14 cellular contexts compared by ENCODE assay signal in the genomic region with DNA sequence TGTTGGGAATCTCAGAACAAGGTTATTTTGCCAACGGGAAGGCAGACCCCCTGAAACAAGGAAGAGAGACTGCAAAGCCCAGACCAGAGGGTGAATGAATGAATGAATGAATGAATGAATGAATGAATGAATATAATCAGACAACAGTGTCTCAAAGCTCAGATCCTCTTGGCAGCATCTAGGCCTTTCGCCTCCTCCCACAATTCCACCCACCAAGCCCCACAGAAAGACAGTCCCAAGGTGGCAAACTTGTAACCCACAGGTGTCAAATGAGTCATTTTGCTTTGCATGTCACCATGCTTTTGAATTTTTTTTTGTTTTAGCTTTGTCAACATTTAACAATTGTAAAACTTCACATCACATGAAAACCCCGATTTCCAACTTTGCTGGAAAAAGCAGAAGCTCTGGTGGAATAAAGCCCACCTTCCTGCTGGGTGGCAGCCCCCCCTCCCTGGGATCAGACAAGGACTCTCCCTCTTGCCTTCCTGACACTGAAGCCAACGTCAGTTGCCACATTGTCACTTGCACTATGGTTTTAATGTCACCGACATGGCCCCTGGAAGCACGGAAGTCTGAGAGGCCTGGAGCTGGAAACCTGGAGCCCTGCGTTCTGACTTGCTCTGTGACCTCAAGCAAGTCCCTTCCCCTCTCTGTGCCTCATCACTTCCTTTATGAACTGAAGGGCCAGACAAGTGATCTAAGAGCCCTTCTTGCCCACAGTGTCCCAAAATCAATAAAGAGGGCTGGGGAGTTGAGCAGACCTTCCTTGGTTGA.
DNase-seq lines count a peak whose midpoint lies in the region; ATAC-seq and TF ChIP-seq lines count a peak whose summit lies in the region.
"Had no signal": no experiment of that assay in that cellular context is flagged by ENCODE, and none has a peak within 500 bp of the region (broad histone marks: within the 10 kb centered on the region; RNA-seq: fewer than 3 reads in every experiment).

No MANE protein-coding gene starts in this region.

- H3K9me3 Mint-ChIP-seq in glutamatergic neuron (ENCODE audit: unreplicated experiment): no peaks in the 10 kb centered on the region
- H3K9me3 Mint-ChIP-seq in stimulated activated memory B cell treated with anti-CD40 and anti-IgM and Interleukin-4, amounts not matched to agents 10 μg/mL and 1 μg/mL and 100 μg/mL, for 72 hours: no peaks in the 10 kb centered on the region

- H3K27ac Mint-ChIP-seq in glutamatergic neuron (ENCODE audit: unreplicated experiment): no peak overlapping the region
- H3K27ac Mint-ChIP-seq in stimulated activated memory B cell treated with anti-CD40 and anti-IgM and Interleukin-4, amounts not matched to agents 10 μg/mL and 1 μg/mL and 100 μg/mL, for 72 hours: peak overlapping the region; percentile 71

- H3K36me3 Mint-ChIP-seq in glutamatergic neuron (ENCODE audit: unreplicated experiment): no peaks in the 10 kb centered on the region
- no peaks in the 10 kb centered on the region for H3K36me3 Mint-ChIP-seq in stimulated activated memory B cell treated with anti-CD40 and anti-IgM and Interleukin-4, amounts not matched to agents 10 μg/mL and 1 μg/mL and 100 μg/mL, for 72 hours

- ATAC-seq in stimulated activated memory B cell treated with anti-CD40 and anti-IgM and Interleukin-4, amounts not matched to agents 10 μg/mL and 1 μg/mL and 100 μg/mL, for 72 hours: peak; percentile 72
- ATAC-seq in GM21447 (IDR thresholded peaks at IDR 0.05; ENCODE audit: unreplicated experiment): no peak

- H3K27me3 Mint-ChIP-seq in glutamatergic neuron (ENCODE audit: unreplicated experiment): peaks cover 12% of the 10 kb centered on the region
- H3K27me3 Mint-ChIP-seq in stimulated activated memory B cell treated with anti-CD40 and anti-IgM and Interleukin-4, amounts not matched to agents 10 μg/mL and 1 μg/mL and 100 μg/mL, for 72 hours: no peaks in the 10 kb centered on the region

- TF ChIP-seq CTCF in glutamatergic neuron (IDR thresholded peaks at IDR 0.05; ENCODE audit: partially characterized antibody, unreplicated experiment): no peak

- DNase-seq in activated gamma-delta T cell treated with Interleukin-2 at 50 U/mL for 16 hours: peak; percentile 57
- no peak for DNase-seq in activated gamma-delta T cell (lab: John Stamatoyannopoulos, UW)
- DNase-seq in activated CD4-positive, CD25-positive, alpha-beta regulatory T cell treated with anti-CD3 and anti-CD28 coated beads, Interleukin-2, amount 50 U/mL, for 72 hours: peak; percentile 28
- DNase-seq in glutamatergic neuron: peak; percentile 2
- no peak for DNase-seq in HT-29 (ENCODE audit: low spot score)
- no peak for DNase-seq in HuH-7.5 (ENCODE audit: low spot score)
- DNase-seq: activated effector memory CD4-positive, alpha-beta T cell treated with Interleukin-2 at 50 U/mL for 16 hours; central memory CD4-positive, alpha-beta T cell; DMS 273 treated with DMSO at 0.1 percent for 48 hours; H7; hippocampal formation; NCI-H345 had no signal

- H3K4me3 Mint-ChIP-seq in glutamatergic neuron (ENCODE audit: unreplicated experiment): no peak overlapping the region
- no peak overlapping the region for H3K4me3 Mint-ChIP-seq in stimulated activated memory B cell treated with anti-CD40 and anti-IgM and Interleukin-4, amounts not matched to agents 10 μg/mL and 1 μg/mL and 100 μg/mL, for 72 hours

- peaks cover 20% of the 10 kb centered on the region for H3K4me1 Mint-ChIP-seq in glutamatergic neuron (ENCODE audit: low read depth, unreplicated experiment)
- H3K4me1 Mint-ChIP-seq in stimulated activated memory B cell treated with anti-CD40 and anti-IgM and Interleukin-4, amounts not matched to agents 10 μg/mL and 1 μg/mL and 100 μg/mL, for 72 hours: peaks cover 21% of the 10 kb centered on the region

Comparison
In these comparisons a context has a peak if more than half of its experiments do, and no peak if none do; other contexts are left out.
1. DNase-seq: peak in activated gamma-delta T cell treated with Interleukin-2 at 50 U/mL for 16 hours (single experiment), activated CD4-positive, CD25-positive, alpha-beta regulatory T cell treated with anti-CD3 and anti-CD28 coated beads, Interleukin-2, amount 50 U/mL, for 72 hours (single experiment) and glutamatergic neuron (single experiment); none in activated gamma-delta T cell (single experiment), HT-29 (single experiment) and HuH-7.5 (single experiment).